ENCODE assay signal across 8 cellular contexts in the genomic region with DNA sequence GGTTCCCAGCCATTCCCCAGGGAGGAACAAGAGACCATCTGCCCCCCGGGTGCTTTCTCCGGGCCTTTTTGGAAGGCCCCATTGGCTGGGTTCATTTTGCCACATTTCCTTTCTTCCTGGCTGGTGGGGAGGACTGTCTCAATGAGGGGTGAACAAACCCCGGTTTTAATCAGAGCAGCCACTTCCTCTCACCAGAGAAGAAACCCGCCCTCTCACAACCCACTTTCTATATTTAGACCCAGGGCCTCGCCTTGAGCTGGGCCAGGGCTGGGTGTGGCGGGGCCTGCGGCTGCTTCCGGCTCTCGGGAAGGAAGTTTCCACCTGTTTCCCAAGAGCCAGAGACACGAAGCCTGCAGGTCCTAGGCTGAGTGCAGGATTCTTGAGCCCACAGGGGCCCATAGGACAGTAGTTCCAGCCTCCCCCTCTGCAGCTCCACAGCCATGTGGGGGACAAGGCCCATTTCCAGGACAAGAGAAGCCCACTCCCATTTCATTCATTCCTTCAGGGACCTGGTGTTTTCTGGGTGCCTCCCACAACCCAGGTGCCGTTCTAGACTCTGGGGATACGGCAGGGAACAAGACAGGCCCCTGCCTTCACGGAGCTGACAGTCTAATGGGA. TPM values are rescaled to one million over a fixed set of nuclear protein-coding genes. Genes with fewer than 3 reads are reported as not detected.
DNase-seq lines count a peak whose midpoint lies in the region; ATAC-seq and TF ChIP-seq lines count a peak whose summit lies in the region.

No MANE protein-coding gene starts in this region.

- peaks cover 0 to 59% (median 17%) of the 10 kb centered on the region in 3 donors for H3K4me1 ChIP-seq in gastroesophageal sphincter

- WGBS in gastroesophageal sphincter (ENCODE audit: low coverage in 1 of 2), 2 donors: 8% methylated on average over 2 of the region's 13 CpGs; no CpG with 5 or more reads in 1 of the 2 donors

- no peak overlapping the region for H3K4me3 ChIP-seq in gastroesophageal sphincter

- peaks cover 0 to 8% (median 0%) of the 10 kb centered on the region in 3 donors for H3K9me3 ChIP-seq in gastroesophageal sphincter

- TF ChIP-seq POLR2A in gastroesophageal sphincter (IDR thresholded peaks at IDR 0.05): no peak

- no peak for TF ChIP-seq CTCF in gastroesophageal sphincter (IDR thresholded peaks at IDR 0.05)

- no peaks in the 10 kb centered on the region for H3K36me3 ChIP-seq in gastroesophageal sphincter

- peak overlapping the region in 3 of 4 donors; percentile 59 to 67 (median 62) for H3K27ac ChIP-seq in gastroesophageal sphincter

- no peak for TF ChIP-seq EP300 in gastroesophageal sphincter (IDR thresholded peaks at IDR 0.05)

- ATAC-seq in GM21723 (IDR thresholded peaks at IDR 0.05; ENCODE audit: unreplicated experiment) (peak; percentile 86), gastroesophageal sphincter (peak; percentile 68)

- DNase-seq in GF-D8 (lab: John Stamatoyannopoulos, UW) (peak; percentile 96), KG1 (lab: John Stamatoyannopoulos, UW) (peak; percentile 75), globus pallidus (ENCODE audit: low spot score) (no peak), AG08395 (ENCODE audit: low spot score) (no peak)
- DNase-seq in activated CD4-positive, alpha-beta T cell treated with anti-CD3 and anti-CD28 coated beads for 48 hours: peak; percentile 73
- peak; percentile 31 for DNase-seq in stimulated activated CD8-positive, alpha-beta memory T cell treated with anti-CD3 and anti-CD28 coated beads, Interleukin-12 subunit alpha, Interleukin-12 subunit beta, amount 100 ng/mL, for 24 hours (ENCODE audit: extremely low read depth)

- H3K27me3 ChIP-seq in gastroesophageal sphincter: no peaks in the 10 kb centered on the region

RNA-seq across cellular contexts. Expression of a gene that starts 41.8 kb away (rescaled TPM):
- total RNA-seq in gastroesophageal sphincter: 100 to 1,000 TPM in 2 of 4 donors, 10 to 100 TPM in 2; 50.9 to 190 (median 106) TPM

Comparison
In these comparisons a context has a peak if more than half of its experiments do, and no peak if none do; other contexts are left out.
1. DNase-seq: peak in GF-D8 (single experiment), KG1 (single experiment), activated CD4-positive, alpha-beta T cell treated with anti-CD3 and anti-CD28 coated beads for 48 hours (single experiment) and stimulated activated CD8-positive, alpha-beta memory T cell treated with anti-CD3 and anti-CD28 coated beads, Interleukin-12 subunit alpha, Interleukin-12 subunit beta, amount 100 ng/mL, for 24 hours (single experiment); none in globus pallidus (single experiment) and AG08395 (single experiment).